ENCODE assay signal across 8 cellular contexts in genomic region chrX:23742174-23742692, GRCh38. TPM values are rescaled to one million over a fixed set of nuclear protein-coding genes. Genes with fewer than 3 reads are reported as not detected.
A peak's percentile ranks its signal among the peaks of the same experiment; 100 is the strongest.
DNase-seq lines count a peak whose midpoint lies in the region; ATAC-seq and TF ChIP-seq lines count a peak whose summit lies in the region.

No MANE protein-coding gene starts in this region.

- H3K27ac ChIP-seq in adipose tissue (ENCODE audit: low read depth, low read length), result peak overlapping the region; percentile 55
- peak overlapping the region; percentile 98 for H3K27ac ChIP-seq in psoas muscle

- no peaks in the 10 kb centered on the region for H3K9me3 ChIP-seq in psoas muscle

- no peaks in the 10 kb centered on the region for H3K4me1 ChIP-seq in psoas muscle

- peak; percentile 22 for ATAC-seq in GM18502 (IDR thresholded peaks at IDR 0.05; ENCODE audit: poor library complexity, unreplicated experiment)
- ATAC-seq in left cardiac atrium, result peak; percentile 70 to 84
- ATAC-seq in psoas muscle, result peak; percentile 79 to 89 (median 84)
- ATAC-seq in GM18870 (IDR thresholded peaks at IDR 0.05; ENCODE audit: unreplicated experiment), result no peak
- no peak for ATAC-seq in HG02973 (IDR thresholded peaks at IDR 0.05; ENCODE audit: unreplicated experiment)

- H3K36me3 ChIP-seq in psoas muscle (ENCODE audit: insufficient read depth in 1 of 2, low read depth in 1 of 2), result no peaks in the 10 kb centered on the region

- TF ChIP-seq CTCF in psoas muscle (IDR thresholded peaks at IDR 0.05), result no peak

- intact Hi-C loops in left cardiac atrium (cut with DNase I) (loop anchor here in 1 of 2 donors (10.0 kb wide), 1 partner anchor 163 kb away; the partner anchor contains the start of genes APOO and CXorf58), psoas muscle (cut with DNase I) (loop anchor here in 1 of 2 donors (2.0 to 5.0 kb wide), 2 partner anchors 40 to 159 kb away; partner anchors contain the start of gene SAT1)

- peak overlapping the region; percentile 79 for H3K4me3 ChIP-seq in psoas muscle

- peak; percentile 70 for DNase-seq in AG08395 (ENCODE audit: low spot score)
- DNase-seq in NCI-H524 (lab: John Stamatoyannopoulos, UW), result peak; percentile 87 to 93
- DNase-seq in left cardiac atrium, result peak; percentile 34
- peak; percentile 33 to 80 for DNase-seq in psoas muscle

- WGBS in adipose tissue, 3 donors, result 2 to 30% (median 8%) methylated on average over 6 of the region's 6 CpGs
- WGBS in psoas muscle, 3 donors, result 0 to 18% (median 0%) methylated on average over 5 to 6 of the region's 6 CpGs

- H3K27me3 ChIP-seq in psoas muscle (ENCODE audit: insufficient read depth in 3 of 3, low read length in 2 of 3), result no peaks in the 10 kb centered on the region

RNA-seq across cellular contexts. Expression of gene ACOT9, which starts 0.8 kb away (rescaled TPM):
- polyA plus RNA-seq in adipose tissue (10 to 100 TPM; 11.8 to 37.2 (median 34.7) TPM), psoas muscle (10 to 100 TPM; 22.0 to 35.4 (median 23.5) TPM)
- total RNA-seq in left cardiac atrium (10 to 100 TPM; 42.4 to 50.6 TPM), psoas muscle (10 to 100 TPM; 21.7 to 58.9 (median 44.5) TPM)

RNA-seq across cellular contexts. Expression of gene SAT1, which starts 40.7 kb away (rescaled TPM):
- polyA plus RNA-seq in adipose tissue (1,000 to 10,000 TPM in 1 of 3 donors, 100 to 1,000 TPM in 2; 204 to 1,438 (median 895) TPM), psoas muscle (100 to 1,000 TPM in 1 of 3 donors, 10 to 100 TPM in 2; 42.1 to 109 (median 85.4) TPM)
- total RNA-seq in left cardiac atrium (100 to 1,000 TPM; 291 to 408 TPM), psoas muscle (100 to 1,000 TPM in 1 of 4 donors, 10 to 100 TPM in 3; 20.7 to 129 (median 41.7) TPM)

Comparison
In these comparisons a context has a peak if more than half of its experiments do, and no peak if none do; other contexts are left out.
1. DNase-seq: peak in every context shown above with its lines; median percentile 90 in NCI-H524; 70 in AG08395; 56 in psoas muscle; 34 in left cardiac atrium.
2. ATAC-seq: peak in GM18502 (single experiment), left cardiac atrium (2 of 2) and psoas muscle (4 of 4); none in GM18870 (single experiment) and HG02973 (single experiment).